ENCODE assay signal across 20 cellular contexts in the genomic region with DNA sequence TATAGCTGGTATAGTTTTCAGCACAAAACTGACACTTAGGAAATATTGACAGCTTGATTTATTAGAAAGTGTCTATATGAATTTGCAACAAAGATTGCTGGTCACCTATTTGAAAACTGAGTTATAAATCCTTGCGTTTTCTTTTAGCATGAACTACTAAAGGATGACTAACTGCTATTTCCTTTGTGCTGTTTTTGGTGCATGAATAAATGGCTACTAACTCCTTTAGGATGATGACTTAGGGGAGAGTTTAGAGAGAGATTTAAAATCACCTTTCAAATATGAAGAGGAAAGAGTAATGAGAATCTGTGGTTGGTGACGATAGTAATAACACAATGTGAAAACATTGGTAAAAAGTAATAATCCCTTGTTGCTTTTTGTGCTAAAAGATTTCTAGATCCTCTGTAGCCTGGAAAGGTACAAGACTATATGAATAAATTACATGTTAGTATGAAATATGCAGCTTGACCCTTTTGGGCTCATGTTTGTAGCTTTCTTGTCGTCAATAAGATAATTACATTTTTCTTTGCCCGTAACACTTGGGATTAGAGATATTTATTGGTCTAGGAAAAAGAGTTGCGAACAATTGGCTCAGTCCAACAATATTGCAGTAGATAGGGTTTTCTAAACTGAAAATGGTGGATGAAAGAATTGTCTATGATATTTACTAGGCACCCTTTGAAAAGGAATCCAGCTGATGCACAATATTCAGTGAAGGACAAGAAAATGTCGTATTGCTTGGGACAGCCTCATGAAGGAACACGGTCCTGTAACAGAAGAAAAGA.
"Had no signal": no experiment of that assay in that cellular context is flagged by ENCODE, and none has a peak within 500 bp of the region (broad histone marks: within the 10 kb centered on the region; RNA-seq: fewer than 3 reads in every experiment).

No MANE protein-coding gene starts in this region.

- H3K9me3 ChIP-seq: esophagus squamous epithelium, gastroesophageal sphincter, heart left ventricle, lower lobe of right lung, pancreas, psoas muscle, tibial artery had no signal

- H3K4me3 ChIP-seq: coronary artery, esophagus squamous epithelium, gastroesophageal sphincter, heart left ventricle, lower lobe of right lung, pancreas, psoas muscle, tibial artery had no signal

- H3K4me1 ChIP-seq: esophagus squamous epithelium, gastroesophageal sphincter, lower lobe of right lung, pancreas, psoas muscle, tibial artery had no signal

- H3K27ac ChIP-seq: coronary artery, esophagus squamous epithelium, gastroesophageal sphincter, heart left ventricle, lower lobe of right lung, pancreas, psoas muscle, tibial artery had no signal

- DNase-seq: activated CD4-positive, alpha-beta T cell treated with anti-CD3 and anti-CD28 coated beads for 36 hours; activated CD4-positive, alpha-beta T cell treated with anti-CD3 and anti-CD28 coated beads, Interleukin-2, amount 50 U/mL, for 4 hours; activated CD8-positive, alpha-beta memory T cell treated with anti-CD3 and anti-CD28 coated beads, Interleukin-2, amount 50 U/mL, for 48 hours; activated naive CD4-positive, alpha-beta T cell treated with Interleukin-2 at 50 U/mL for 16 hours; activated T-cell treated with anti-CD3 and anti-CD28 coated beads, Interleukin-2, amount 50 U/mL, for 4 hours; amygdala; cerebellar nuclear complex; esophagus squamous epithelium; lower lobe of right lung; natural killer cell; pancreas; psoas muscle; right cardiac atrium; stimulated activated CD4-positive, alpha-beta T cell treated with anti-CD3 and anti-CD28 coated beads, Interleukin-1b, Interleukin-23, amount 100 ng/mL, for 48 hours; stimulated activated naive CD8-positive, alpha-beta T cell treated with anti-CD3 and anti-CD28 coated beads, Interleukin-15, amount 100 ng/mL, for 72 hours; T1000; tibial artery had no signal

- H3K36me3 ChIP-seq: esophagus squamous epithelium, gastroesophageal sphincter, heart left ventricle, lower lobe of right lung, pancreas, tibial artery had no signal

- H3K27me3 ChIP-seq: esophagus squamous epithelium, gastroesophageal sphincter, heart left ventricle, pancreas, tibial artery had no signal
